ENCODE assay signal across 8 cellular contexts in genomic region chrX:130165181-130165702, GRCh38. TPM values are rescaled to one million over a fixed set of nuclear protein-coding genes. Genes with fewer than 3 reads are reported as not detected.
DNase-seq lines count a peak whose midpoint lies in the region; ATAC-seq and TF ChIP-seq lines count a peak whose summit lies in the region.

No MANE protein-coding gene starts in this region.

- H3K36me3 ChIP-seq in MG63 (no peaks in the 10 kb centered on the region), mesodermal cell (ENCODE audit: control insufficient read depth, insufficient read depth, low read length) (no peaks in the 10 kb centered on the region), upper lobe of left lung (no peaks in the 10 kb centered on the region)

- DNase-seq in MG63 (no peak), cerebellum (ENCODE audit: low spot score) (peak; percentile 16), upper lobe of left lung (no peak), DMS53 (lab: John Stamatoyannopoulos, UW) (no peak)
- DNase-seq in central memory CD4-positive, alpha-beta T cell = no peak

- 0% methylated on average over 7 to 14 of the region's 32 CpGs for WGBS in mesodermal cell (ENCODE audit: insufficient coverage in 2 of 2), 2 experiments
- 0 to 49% methylated on average over 2 to 32 of the region's 32 CpGs for WGBS in upper lobe of left lung, 2 donors

- H3K9me3 ChIP-seq in MG63 = no peaks in the 10 kb centered on the region
- no peaks in the 10 kb centered on the region for H3K9me3 ChIP-seq in mesodermal cell (ENCODE audit: control insufficient read depth, low read length)
- no peaks in the 10 kb centered on the region for H3K9me3 ChIP-seq in upper lobe of left lung

- H3K4me1 ChIP-seq in mesodermal cell (ENCODE audit: control insufficient read depth, insufficient read depth, low read length, poor library complexity, severe bottlenecking) (no peaks in the 10 kb centered on the region), upper lobe of left lung (peaks cover 0 to 15% (median 6%) of the 10 kb centered on the region in 4 donors)

- peak in 1 of 4 donors; percentile 36 for TF ChIP-seq POLR2A in upper lobe of left lung (IDR thresholded peaks at IDR 0.05)

- ATAC-seq in upper lobe of left lung (ENCODE audit: low FRiP score in 2 of 2) = no peak
- no peak for ATAC-seq in GM18867 (IDR thresholded peaks at IDR 0.05; ENCODE audit: unreplicated experiment)

- TF ChIP-seq CTCF in upper lobe of left lung (IDR thresholded peaks at IDR 0.05) = no peak

- TF ChIP-seq EP300 in upper lobe of left lung (IDR thresholded peaks at IDR 0.05) = no peak

- H3K27ac ChIP-seq in mesodermal cell (ENCODE audit: low read depth, low read length, severe bottlenecking) (peak overlapping the region; percentile 90), upper lobe of left lung (peak overlapping the region; percentile 83 to 89 (median 86))

- H3K4me3 ChIP-seq in GM08714 (ENCODE audit: low read length) (peak overlapping the region; percentile 89), MG63 (peak overlapping the region; percentile 79), mesodermal cell (ENCODE audit: extremely low read depth, insufficient read depth, low read length, poor library complexity, severe bottlenecking) (peak overlapping the region; percentile 57), upper lobe of left lung (peak overlapping the region; percentile 16 to 68 (median 60))

- H3K27me3 ChIP-seq in MG63 (no peaks in the 10 kb centered on the region), upper lobe of left lung (no peaks in the 10 kb centered on the region)

RNA-seq across cellular contexts. Expression of gene AIFM1, which starts 0.4 kb away (rescaled TPM):
- total RNA-seq in MG63 (2014; rRNA removed; shearing (Covaris generic); ENCODE audit: low replicate concordance) = 44.3 and 69.8 TPM in 2 replicates
- total RNA-seq in cerebellum (9.6 TPM), upper lobe of left lung (10 to 100 TPM; 14.1 to 29.5 (median 21.9) TPM)
- polyA plus RNA-seq in mesodermal cell (2013, experiment 1 of 2) = 39.8 TPM
- 36.7 TPM for polyA plus RNA-seq in mesodermal cell (2013, experiment 2 of 2)

RNA-seq across cellular contexts. Expression of gene RAB33A, which starts 6.5 kb away (rescaled TPM):
- not detected in 2 replicates for total RNA-seq in MG63 (2014; rRNA removed; shearing (Covaris generic); ENCODE audit: low replicate concordance)
- total RNA-seq in cerebellum = 13.5 TPM
- polyA plus RNA-seq in mesodermal cell (2013, experiment 1 of 2) = 7.4 TPM
- 5.3 TPM for polyA plus RNA-seq in mesodermal cell (2013, experiment 2 of 2)
- total RNA-seq in upper lobe of left lung = 1 to 10 TPM in 1 of 6 donors, under 1 TPM in 3, not detected in 2; 0.29 to 1.1 (median 0.75) TPM

RNA-seq across cellular contexts. Expression of gene ELF4, which starts 54.9 kb away (rescaled TPM):
- total RNA-seq in MG63 (2014; rRNA removed; shearing (Covaris generic); ENCODE audit: low replicate concordance) = 5.9 and 6.3 TPM in 2 replicates
- 0.54 TPM for total RNA-seq in cerebellum
- polyA plus RNA-seq in mesodermal cell (2013, experiment 1 of 2) = 13.0 TPM
- polyA plus RNA-seq in mesodermal cell (2013, experiment 2 of 2) = 10.7 TPM
- total RNA-seq in upper lobe of left lung = 10 to 100 TPM; 13.6 to 31.0 (median 21.9) TPM
